9 cellular contexts compared by ENCODE assay signal in genomic region chr7:3722396-3722846, GRCh38.
A peak's percentile ranks its signal among the peaks of the same experiment; 100 is the strongest.
DNase-seq lines count a peak whose midpoint lies in the region; ATAC-seq and TF ChIP-seq lines count a peak whose summit lies in the region.
"Had no signal": no experiment of that assay in that cellular context is flagged by ENCODE, and none has a peak within 500 bp of the region (broad histone marks: within the 10 kb centered on the region; RNA-seq: fewer than 3 reads in every experiment).

No MANE protein-coding gene starts in this region.

- no peaks in the 10 kb centered on the region for H3K36me3 Mint-ChIP-seq in natural killer cell treated with Interleukin-12 subunit alpha and Interleukin-12 subunit beta and Interleukin-15 and Interleukin-18, amount 100 ng/mL, for 72 hours
- H3K36me3 Mint-ChIP-seq in MCF 10A (ENCODE audit: insufficient read depth, unreplicated experiment): no peaks in the 10 kb centered on the region

- POLR2A ChIA-PET in MCF 10A (lab: Yijun Ruan, JAX): no interaction called here

- ATAC-seq in natural killer cell treated with Interleukin-12 subunit alpha and Interleukin-12 subunit beta and Interleukin-15 and Interleukin-18, amount 100 ng/mL, for 72 hours: peak; percentile 17 to 36
- ATAC-seq in GM21423 (IDR thresholded peaks at IDR 0.05; ENCODE audit: unreplicated experiment): no peak

- TF ChIP-seq CTCF in choroid plexus epithelial cell (conservative IDR thresholded peaks at IDR 0.05; ENCODE audit: low read depth, low read length): peak; percentile 60
- TF ChIP-seq CTCF in adrenal gland (IDR thresholded peaks at IDR 0.05): no peak
- TF ChIP-seq CTCF in MCF 10A (IDR thresholded peaks at IDR 0.05; ENCODE audit: unreplicated experiment): no peak

- H3K4me3 Mint-ChIP-seq in natural killer cell treated with Interleukin-12 subunit alpha and Interleukin-12 subunit beta and Interleukin-15 and Interleukin-18, amount 100 ng/mL, for 72 hours: no peak overlapping the region
- no peak overlapping the region for H3K4me3 Mint-ChIP-seq in MCF 10A (ENCODE audit: unreplicated experiment)

- no peaks in the 10 kb centered on the region for H3K4me1 ChIP-seq in adrenal gland (replicated peaks in 1 of 2)
- H3K4me1 ChIP-seq: lower lobe of right lung had no signal

- intact Hi-C loops in adrenal gland (cut with DNase I) (no loop called here), MCF 10A (cut with micrococcal nuclease) (no loop called here)

- CTCF ChIA-PET in MCF 10A (lab: Yijun Ruan, JAX): no interaction called here

- peaks cover 17 to 30% of the 10 kb centered on the region in 2 donors for H3K27me3 Mint-ChIP-seq in natural killer cell treated with Interleukin-12 subunit alpha and Interleukin-12 subunit beta and Interleukin-15 and Interleukin-18, amount 100 ng/mL, for 72 hours
- no peaks in the 10 kb centered on the region for H3K27me3 Mint-ChIP-seq in MCF 10A (ENCODE audit: insufficient read depth, unreplicated experiment)

- no peak overlapping the region for H3K27ac Mint-ChIP-seq in natural killer cell treated with Interleukin-12 subunit alpha and Interleukin-12 subunit beta and Interleukin-15 and Interleukin-18, amount 100 ng/mL, for 72 hours
- no peak overlapping the region for H3K27ac Mint-ChIP-seq in MCF 10A (ENCODE audit: low read depth, unreplicated experiment)

- no peak overlapping the region for H3K27ac ChIP-seq in adrenal gland
- H3K27ac ChIP-seq: lower lobe of right lung had no signal

- no peak overlapping the region for H3K4me3 ChIP-seq in choroid plexus epithelial cell (ENCODE audit: low read depth, low read length)
- no peak overlapping the region for H3K4me3 ChIP-seq in adrenal gland
- H3K4me3 ChIP-seq: lower lobe of right lung had no signal

- H3K4me1 Mint-ChIP-seq in natural killer cell treated with Interleukin-12 subunit alpha and Interleukin-12 subunit beta and Interleukin-15 and Interleukin-18, amount 100 ng/mL, for 72 hours (ENCODE audit: low read depth in 2 of 2): no peaks in the 10 kb centered on the region
- H3K4me1 Mint-ChIP-seq in MCF 10A (ENCODE audit: insufficient read depth, unreplicated experiment): no peaks in the 10 kb centered on the region

- H3K27me3 ChIP-seq in adrenal gland: no peaks in the 10 kb centered on the region

- no peaks in the 10 kb centered on the region for H3K36me3 ChIP-seq in adrenal gland (replicated peaks in 1 of 2)
- H3K36me3 ChIP-seq: lower lobe of right lung had no signal

- BruUV-seq in MCF 10A (replicated peaks; lab: Mats Ljungman, UMichigan): no TSS peak

- 18 to 36% (median 29%) methylated on average over 5 to 13 of the region's 13 CpGs; no CpG with 5 or more reads in 1 of the 4 donors for WGBS in adrenal gland, 4 donors

- no peaks in the 10 kb centered on the region for H3K9me3 Mint-ChIP-seq in natural killer cell treated with Interleukin-12 subunit alpha and Interleukin-12 subunit beta and Interleukin-15 and Interleukin-18, amount 100 ng/mL, for 72 hours
- H3K9me3 Mint-ChIP-seq in MCF 10A (ENCODE audit: unreplicated experiment): no peaks in the 10 kb centered on the region

- no peak for TF ChIP-seq POLR2A in adrenal gland (IDR thresholded peaks at IDR 0.05)

- no peaks in the 10 kb centered on the region for H3K9me3 ChIP-seq in adrenal gland (replicated peaks in 1 of 3)
- H3K9me3 ChIP-seq: lower lobe of right lung had no signal

- DNase-seq in COLO668 (lab: John Stamatoyannopoulos, UW; ENCODE audit: unreplicated experiment) (peak; percentile 24), NCI-H345 treated with DMSO at 0.1 percent for 48 hours (lab: John Stamatoyannopoulos, UW; ENCODE audit: unreplicated experiment) (peak; percentile 59), choroid plexus epithelial cell (ENCODE audit: low read depth) (peak; percentile 54), Kasumi-1 (lab: John Stamatoyannopoulos, UW) (no peak), adrenal gland (no peak), MCF 10A (ENCODE audit: unreplicated experiment) (no peak)
- DNase-seq in natural killer cell treated with Interleukin-12 subunit alpha and Interleukin-12 subunit beta and Interleukin-15 and Interleukin-18, amount 100 ng/mL, for 72 hours (ENCODE audit: low spot score): no peak
- DNase-seq: lower lobe of right lung had no signal

Comparison
In these comparisons a context has a peak if more than half of its experiments do, and no peak if none do; other contexts are left out.
1. DNase-seq: peak in COLO668 (single experiment), NCI-H345 treated with DMSO at 0.1 percent for 48 hours (single experiment) and choroid plexus epithelial cell (single experiment); none in natural killer cell treated with Interleukin-12 subunit alpha and Interleukin-12 subunit beta and Interleukin-15 and Interleukin-18, amount 100 ng/mL, for 72 hours (single experiment), Kasumi-1 (0 of 2), adrenal gland (0 of 7) and MCF 10A (single experiment).